Comparison of ENCODE assay signal across 8 cellular contexts in genomic region chr12:111444314-111444705, GRCh38. TPM values are rescaled to one million over a fixed set of nuclear protein-coding genes. Genes with fewer than 3 reads are reported as not detected.
DNase-seq lines count a peak whose midpoint lies in the region; ATAC-seq and TF ChIP-seq lines count a peak whose summit lies in the region.

No MANE protein-coding gene starts in this region.

- TF ChIP-seq CTCF in nephron (IDR thresholded peaks at IDR 0.05; ENCODE audit: unreplicated experiment in 3 of 3), result no peak

- ATAC-seq in HG03066 (IDR thresholded peaks at IDR 0.05; ENCODE audit: low read depth, unreplicated experiment) (peak; percentile 39), left lobe of liver (no peak)
- ATAC-seq in activated CD8-positive, alpha-beta T cell treated with anti-CD3 and anti-CD28 coated beads, Interleukin-2, amount 10 ng/mL, durations not matched to agents 7 days and 5 days, result peak; percentile 31

- peak overlapping the region; percentile 63 for H3K4me3 Mint-ChIP-seq in activated naive CD4-positive, alpha-beta T cell treated with anti-CD3 and anti-CD28 coated beads, Interleukin-2, amount 50 U/mL, for 24 hours
- peak overlapping the region; percentile 67 for H3K4me3 Mint-ChIP-seq in activated CD8-positive, alpha-beta T cell treated with anti-CD3 and anti-CD28 coated beads, Interleukin-2, amount 10 ng/mL, durations not matched to agents 7 days and 5 days
- no peak overlapping the region for H3K4me3 Mint-ChIP-seq in nephron

- H3K27me3 Mint-ChIP-seq in activated naive CD4-positive, alpha-beta T cell treated with anti-CD3 and anti-CD28 coated beads, Interleukin-2, amount 50 U/mL, for 24 hours, result no peaks in the 10 kb centered on the region
- H3K27me3 Mint-ChIP-seq in activated CD8-positive, alpha-beta T cell treated with anti-CD3 and anti-CD28 coated beads, Interleukin-2, amount 10 ng/mL, durations not matched to agents 7 days and 5 days (ENCODE audit: low read depth), result no peaks in the 10 kb centered on the region
- H3K27me3 Mint-ChIP-seq in nephron (ENCODE audit: low read depth), result no peaks in the 10 kb centered on the region

- H3K27ac Mint-ChIP-seq in activated naive CD4-positive, alpha-beta T cell treated with anti-CD3 and anti-CD28 coated beads, Interleukin-2, amount 50 U/mL, for 24 hours, result peak overlapping the region; percentile 62
- peak overlapping the region; percentile 93 for H3K27ac Mint-ChIP-seq in activated CD8-positive, alpha-beta T cell treated with anti-CD3 and anti-CD28 coated beads, Interleukin-2, amount 10 ng/mL, durations not matched to agents 7 days and 5 days
- H3K27ac Mint-ChIP-seq in nephron, result peak overlapping the region; percentile 41 to 80 (median 70)

- POLR2A ChIA-PET in activated CD8-positive, alpha-beta T cell treated with anti-CD3 and anti-CD28 coated beads, Interleukin-2, amount 10 ng/mL, durations not matched to agents 7 days and 5 days (lab: Charles Lee), result interaction anchor here (1.2 to 3.7 kb wide), 9 partner anchors 9 to 44 kb away, joined by 4 to 57 read pairs (median 11); partner anchors contain the start of gene SH2B3
- POLR2A ChIA-PET in HEK293T (lab: Yijun Ruan, JAX), result no interaction called here

- peaks cover 9% of the 10 kb centered on the region for H3K36me3 Mint-ChIP-seq in activated naive CD4-positive, alpha-beta T cell treated with anti-CD3 and anti-CD28 coated beads, Interleukin-2, amount 50 U/mL, for 24 hours
- peaks cover 67% of the 10 kb centered on the region for H3K36me3 Mint-ChIP-seq in activated CD8-positive, alpha-beta T cell treated with anti-CD3 and anti-CD28 coated beads, Interleukin-2, amount 10 ng/mL, durations not matched to agents 7 days and 5 days (ENCODE audit: low read depth)
- peaks cover 44% of the 10 kb centered on the region for H3K36me3 Mint-ChIP-seq in nephron (ENCODE audit: low read depth)

- peaks cover 91% of the 10 kb centered on the region for H3K4me1 Mint-ChIP-seq in activated naive CD4-positive, alpha-beta T cell treated with anti-CD3 and anti-CD28 coated beads, Interleukin-2, amount 50 U/mL, for 24 hours
- H3K4me1 Mint-ChIP-seq in activated CD8-positive, alpha-beta T cell treated with anti-CD3 and anti-CD28 coated beads, Interleukin-2, amount 10 ng/mL, durations not matched to agents 7 days and 5 days (ENCODE audit: low read depth), result peaks cover 94% of the 10 kb centered on the region
- H3K4me1 Mint-ChIP-seq in nephron, result peaks cover 49% of the 10 kb centered on the region

- H3K9me3 Mint-ChIP-seq in activated naive CD4-positive, alpha-beta T cell treated with anti-CD3 and anti-CD28 coated beads, Interleukin-2, amount 50 U/mL, for 24 hours, result no peaks in the 10 kb centered on the region
- no peaks in the 10 kb centered on the region for H3K9me3 Mint-ChIP-seq in activated CD8-positive, alpha-beta T cell treated with anti-CD3 and anti-CD28 coated beads, Interleukin-2, amount 10 ng/mL, durations not matched to agents 7 days and 5 days (ENCODE audit: insufficient read depth)
- no peaks in the 10 kb centered on the region for H3K9me3 Mint-ChIP-seq in nephron

- no peak for DNase-seq in activated naive CD4-positive, alpha-beta T cell treated with anti-CD3 and anti-CD28 coated beads, Interleukin-2, amount 50 U/mL, for 16 hours
- DNase-seq in activated CD8-positive, alpha-beta T cell treated with anti-CD3 and anti-CD28 coated beads, Interleukin-2, amount 10 ng/mL, durations not matched to agents 7 days and 5 days, result peak; percentile 73
- DNase-seq in HEK293T (ENCODE audit: extremely low spot score) (no peak), HT-29 (ENCODE audit: low spot score) (no peak), left lobe of liver (ENCODE audit: low spot score) (no peak)

- CTCF ChIA-PET in activated CD8-positive, alpha-beta T cell treated with anti-CD3 and anti-CD28 coated beads, Interleukin-2, amount 10 ng/mL, durations not matched to agents 7 days and 5 days (lab: Charles Lee), result interaction anchor here (1.2 to 28.2 kb wide), 7 partner anchors 9 to 369 kb away, joined by 3 to 1088 read pairs (median 8); partner anchors contain the start of gene SH2B3
- CTCF ChIA-PET in HEK293T (lab: Yijun Ruan, JAX), result interaction anchor here (1.2 to 3.2 kb wide), 2 partner anchors 28 to 48 kb away, joined by 3 to 9 read pairs; no protein-coding TSS in a partner anchor

TF ChIP-seq in HEK293T, 16 proteins besides CTCF, POLR2A, EP300 and RAD21:
- no peak for TF ChIP-seq LEF1 (IDR thresholded peaks at IDR 0.05; ENCODE audit: borderline replicate concordance)
- no peak for TF ChIP-seq HDGF (IDR thresholded peaks at IDR 0.05; ENCODE audit: borderline replicate concordance)
- no peak for TF ChIP-seq ELF4 (IDR thresholded peaks at IDR 0.05)
- no peak for TF ChIP-seq NFRKB (IDR thresholded peaks at IDR 0.05)
- TF ChIP-seq CTBP1 (IDR thresholded peaks at IDR 0.05; ENCODE audit: borderline replicate concordance), result no peak
- TF ChIP-seq BHLHE40 (IDR thresholded peaks at IDR 0.05; ENCODE audit: borderline replicate concordance), result no peak
- no peak for TF ChIP-seq ZNF384 (IDR thresholded peaks at IDR 0.05)
- no peak for TF ChIP-seq FOXK2 (IDR thresholded peaks at IDR 0.05)
- no peak for TF ChIP-seq ARNT (IDR thresholded peaks at IDR 0.05)
- TF ChIP-seq FOXM1 (IDR thresholded peaks at IDR 0.05; ENCODE audit: borderline replicate concordance), result no peak
- TF ChIP-seq FOXA1 (IDR thresholded peaks at IDR 0.05), result no peak
- TF ChIP-seq, protein P1, sequence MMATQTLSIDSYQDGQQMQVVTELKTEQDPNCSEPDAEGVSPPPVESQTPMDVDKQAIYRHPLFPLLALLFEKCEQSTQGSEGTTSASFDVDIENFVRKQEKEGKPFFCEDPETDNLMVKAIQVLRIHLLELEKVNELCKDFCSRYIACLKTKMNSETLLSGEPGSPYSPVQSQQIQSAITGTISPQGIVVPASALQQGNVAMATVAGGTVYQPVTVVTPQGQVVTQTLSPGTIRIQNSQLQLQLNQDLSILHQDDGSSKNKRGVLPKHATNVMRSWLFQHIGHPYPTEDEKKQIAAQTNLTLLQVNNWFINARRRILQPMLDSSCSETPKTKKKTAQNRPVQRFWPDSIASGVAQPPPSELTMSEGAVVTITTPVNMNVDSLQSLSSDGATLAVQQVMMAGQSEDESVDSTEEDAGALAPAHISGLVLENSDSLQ (IDR thresholded peaks at IDR 0.05), result no peak
- TF ChIP-seq SP1 (IDR thresholded peaks at IDR 0.05), result no peak
- TF ChIP-seq TARDBP (IDR thresholded peaks at IDR 0.05), result no peak
- no peak for TF ChIP-seq L3MBTL2 (conservative IDR thresholded peaks at IDR 0.05)

RNA-seq across cellular contexts. Expression of gene SH2B3, which starts 38.6 kb away (rescaled TPM):
- 10 to 100 TPM; 49.9 to 50.9 TPM for total RNA-seq in activated CD8-positive, alpha-beta T cell treated with anti-CD3 and anti-CD28 coated beads, Interleukin-2, amount 10 ng/mL, durations not matched to agents 7 days and 5 days
- 1.7 and 2.4 TPM in 2 replicates for total RNA-seq in HT-29 (2014; rRNA removed; shearing (Covaris generic))
- 11.7 TPM for total RNA-seq in left lobe of liver

Comparison
In these comparisons a context has a peak if more than half of its experiments do, and no peak if none do; other contexts are left out.
1. H3K4me3 Mint-ChIP-seq: peak in activated naive CD4-positive, alpha-beta T cell treated with anti-CD3 and anti-CD28 coated beads, Interleukin-2, amount 50 U/mL, for 24 hours (single experiment) and activated CD8-positive, alpha-beta T cell treated with anti-CD3 and anti-CD28 coated beads, Interleukin-2, amount 10 ng/mL, durations not matched to agents 7 days and 5 days (single experiment); none in nephron (0 of 3).
2. Peak in every context shown above with its lines, with median percentiles within 50 percentile points of each other: H3K27ac Mint-ChIP-seq.